In genomic region chr19:18098891-18099622, GRCh38 we compare ENCODE assay signal across 8 cellular contexts.
DNase-seq lines count a peak whose midpoint lies in the region; ATAC-seq, FAIRE-seq and TF ChIP-seq lines count a peak whose summit lies in the region.

No MANE protein-coding gene starts in this region.

- H3K9ac ChIP-seq in Loucy (ENCODE audit: low read depth, low read length, poor library complexity, severe bottlenecking) = no peak overlapping the region

- H3K4me1 Mint-ChIP-seq in activated naive CD8-positive, alpha-beta T cell treated with anti-CD3 and anti-CD28 coated beads, Interleukin-2, amount 50 U/mL, for 24 hours = peaks cover 35% of the 10 kb centered on the region
- peaks cover 20% of the 10 kb centered on the region for H3K4me1 Mint-ChIP-seq in nephron

- FAIRE-seq in urothelium cell line (lab: Jason Lieb, UNC) (no peak), HTR-8/SVneo (lab: Jason Lieb, UNC) (no peak)

- no peaks in the 10 kb centered on the region for H3K36me3 ChIP-seq in Loucy (ENCODE audit: insufficient read depth, low read length)

- H2AFZ ChIP-seq in Loucy (ENCODE audit: low read length) = no peak overlapping the region

- peaks cover 11% of the 10 kb centered on the region for H3K4me1 ChIP-seq in Loucy (ENCODE audit: insufficient read depth, low read length, poor library complexity, severe bottlenecking)

- H3F3A ChIP-seq in Loucy (ENCODE audit: low read depth) = peaks cover 3% of the 10 kb centered on the region; the same call in 1 of the 2 replicates

- peak; percentile 72 for DNase-seq in activated naive CD8-positive, alpha-beta T cell treated with anti-CD3 and anti-CD28 coated beads, Interleukin-2, amount 50 U/mL, for 24 hours
- DNase-seq in iPS-NIHi7 (ENCODE audit: extremely low spot score) (no peak), urothelium cell line (ENCODE audit: low spot score) (no peak), HTR-8/SVneo (ENCODE audit: insufficient read length, low spot score) (no peak)

- H3K4me3 Mint-ChIP-seq in activated naive CD8-positive, alpha-beta T cell treated with anti-CD3 and anti-CD28 coated beads, Interleukin-2, amount 50 U/mL, for 24 hours = peak overlapping the region; percentile 86
- H3K4me3 Mint-ChIP-seq in nephron = peak overlapping the region; percentile 15 to 65 (median 52)

- no peaks in the 10 kb centered on the region for H3K79me2 ChIP-seq in Loucy (ENCODE audit: insufficient read depth, low read length)

- H3K4me2 ChIP-seq in Loucy (ENCODE audit: low read depth, low read length, poor library complexity, severe bottlenecking) = peak overlapping the region; percentile 86

- H3K36me3 Mint-ChIP-seq in activated naive CD8-positive, alpha-beta T cell treated with anti-CD3 and anti-CD28 coated beads, Interleukin-2, amount 50 U/mL, for 24 hours (ENCODE audit: low read depth) = peaks cover 2% of the 10 kb centered on the region
- no peaks in the 10 kb centered on the region for H3K36me3 Mint-ChIP-seq in nephron (ENCODE audit: low read depth)

- no peaks in the 10 kb centered on the region for H4K20me1 ChIP-seq in Loucy (ENCODE audit: insufficient read depth, low read length, poor library complexity, severe bottlenecking)

- H3K9me3 ChIP-seq in Loucy (ENCODE audit: insufficient read depth, low read depth, low read length) = no peaks in the 10 kb centered on the region

- H3K9me2 ChIP-seq in Loucy (replicated peaks; ENCODE audit: low read depth, low read length) = no peaks in the 10 kb centered on the region

- TF ChIP-seq CTCF in GM12875 (IDR thresholded peaks at IDR 0.05; ENCODE audit: borderline replicate concordance, insufficient read depth, low read depth, low read length) (no peak), Loucy (conservative IDR thresholded peaks at IDR 0.05; ENCODE audit: low read length) (no peak), nephron (IDR thresholded peaks at IDR 0.05; ENCODE audit: unreplicated experiment in 3 of 3) (no peak)

- ATAC-seq in GM21529 (IDR thresholded peaks at IDR 0.05; ENCODE audit: unreplicated experiment) = peak; percentile 43
- ATAC-seq in activated naive CD8-positive, alpha-beta T cell treated with anti-CD3 and anti-CD28 coated beads, Interleukin-2, amount 50 U/mL, for 24 hours = peak; percentile 49

- H3K27me3 Mint-ChIP-seq in activated naive CD8-positive, alpha-beta T cell treated with anti-CD3 and anti-CD28 coated beads, Interleukin-2, amount 50 U/mL, for 24 hours = no peaks in the 10 kb centered on the region
- H3K27me3 Mint-ChIP-seq in nephron (ENCODE audit: low read depth) = peaks cover 51% of the 10 kb centered on the region

- H3K4me3 ChIP-seq in GM12875 (ENCODE audit: low read depth, low read length) = peak overlapping the region; percentile 65
- H3K4me3 ChIP-seq in Loucy (ENCODE audit: low read length, poor library complexity, severe bottlenecking) = no peak overlapping the region

- no peaks in the 10 kb centered on the region for H3K27me3 ChIP-seq in Loucy (ENCODE audit: insufficient read depth, low read length, poor library complexity, severe bottlenecking)

- H3K27ac Mint-ChIP-seq in activated naive CD8-positive, alpha-beta T cell treated with anti-CD3 and anti-CD28 coated beads, Interleukin-2, amount 50 U/mL, for 24 hours = peak overlapping the region; percentile 71
- no peak overlapping the region for H3K27ac Mint-ChIP-seq in nephron

- no peaks in the 10 kb centered on the region for H3K9me3 Mint-ChIP-seq in activated naive CD8-positive, alpha-beta T cell treated with anti-CD3 and anti-CD28 coated beads, Interleukin-2, amount 50 U/mL, for 24 hours
- no peaks in the 10 kb centered on the region for H3K9me3 Mint-ChIP-seq in nephron
